ENCODE assay signal across 11 cellular contexts in the genomic region with DNA sequence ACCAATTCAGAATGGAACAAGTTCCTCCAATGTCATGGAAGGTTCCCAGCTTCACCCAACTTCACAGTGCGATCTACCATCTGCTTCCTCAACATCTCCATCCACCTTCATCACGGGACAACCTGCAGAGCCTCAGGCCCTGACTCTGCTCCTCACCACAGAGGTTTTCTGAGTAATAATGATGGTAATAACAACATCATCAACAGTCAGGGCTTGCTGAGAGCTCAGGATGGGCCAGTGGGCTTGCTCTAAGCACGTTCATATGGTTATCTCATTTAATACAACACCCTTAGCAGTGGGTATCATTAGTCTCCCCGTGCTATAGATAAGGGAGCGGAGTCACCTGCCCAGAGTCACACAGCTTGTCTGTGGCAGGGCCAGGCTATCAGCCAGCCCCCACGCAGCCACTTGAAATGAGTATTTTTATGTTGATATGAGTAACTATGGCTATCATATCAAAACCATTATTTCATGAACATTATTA. TPM values are rescaled to one million over a fixed set of nuclear protein-coding genes. Genes with fewer than 3 reads are reported as not detected.
DNase-seq lines count a peak whose midpoint lies in the region; ATAC-seq, FAIRE-seq and TF ChIP-seq lines count a peak whose summit lies in the region.
"Had no signal": no experiment of that assay in that cellular context is flagged by ENCODE, and none has a peak within 500 bp of the region (broad histone marks: within the 10 kb centered on the region; RNA-seq: fewer than 3 reads in every experiment).

No MANE protein-coding gene starts in this region.

- H2BK15ac ChIP-seq in IMR-90 (ENCODE audit: low read depth, low read length): no peak overlapping the region

- no peak overlapping the region for H2AFZ ChIP-seq in IMR-90 (replicated peaks; ENCODE audit: low read length, poor library complexity)
- H2AFZ ChIP-seq in neural progenitor cell (replicated peaks): no peak overlapping the region

- H2AK5ac ChIP-seq in IMR-90 (ENCODE audit: low read depth, low read length): no peak overlapping the region

- intact Hi-C loops in IMR-90 (cut with micrococcal nuclease): no loop called here

- H2BK120ac ChIP-seq in IMR-90 (ENCODE audit: low read depth, low read length): no peak overlapping the region

- no peak overlapping the region for H2BK5ac ChIP-seq in IMR-90 (ENCODE audit: low read depth, low read length, poor library complexity, severe bottlenecking)

- no peak overlapping the region for H3K27ac ChIP-seq in IMR-90 (ENCODE audit: insufficient read depth, low read length)
- no peak overlapping the region for H3K27ac ChIP-seq in neural progenitor cell

- H3K79me2 ChIP-seq in neural progenitor cell (ENCODE audit: low read depth): no peaks in the 10 kb centered on the region

- peak overlapping the region; percentile 97 for H3K27ac Mint-ChIP-seq in neural progenitor cell

- dilution Hi-C loops in IMR-90 (cut with HindIII; ENCODE audit: low sequenced_read_pairs, unreplicated experiment): no loop called here

- no peak for TF ChIP-seq POLR2A in IMR-90 (IDR thresholded peaks at IDR 0.05; ENCODE audit: low read depth, low read length)

- H4K91ac ChIP-seq in IMR-90 (ENCODE audit: insufficient read depth, low read depth, low read length): no peak overlapping the region

- H4K20me1 ChIP-seq in IMR-90 (ENCODE audit: insufficient read depth, low read length) (no peaks in the 10 kb centered on the region), neural progenitor cell (ENCODE audit: low read depth) (no peaks in the 10 kb centered on the region)

- H3K23ac ChIP-seq in IMR-90 (ENCODE audit: low read depth, low read length): no peak overlapping the region

- H4K8ac ChIP-seq in IMR-90 (ENCODE audit: low read depth in 2 of 2, low read length in 2 of 2): no peak overlapping the region

- H3K4me2 ChIP-seq in IMR-90 (ENCODE audit: low read depth, low read length) (no peak overlapping the region), neural progenitor cell (no peak overlapping the region)

- H3K4me1 Mint-ChIP-seq in neural progenitor cell: peaks cover 85% of the 10 kb centered on the region

- H3K9me3 ChIP-seq in IMR-90 (ENCODE audit: control insufficient read depth, insufficient read depth, low read length) (no peaks in the 10 kb centered on the region), neural progenitor cell (ENCODE audit: low read depth) (no peaks in the 10 kb centered on the region)
- H3K9me3 ChIP-seq: Peyer's patch had no signal

- H2BK20ac ChIP-seq in IMR-90 (ENCODE audit: low read depth, low read length): no peak overlapping the region

- H3K79me1 ChIP-seq in IMR-90 (ENCODE audit: low read depth in 1 of 2, low read length in 2 of 2): no peaks in the 10 kb centered on the region

- no peak overlapping the region for H3K56ac ChIP-seq in IMR-90 (ENCODE audit: extremely low read depth, insufficient read depth, low read length)

- POLR2A ChIA-PET in IMR-90 (lab: Charles Lee; ENCODE audit: unreplicated experiment): no interaction called here

- peaks cover 10% of the 10 kb centered on the region; the same call in 1 of the 2 replicates for H3K27me3 ChIP-seq in IMR-90 (ENCODE audit: control insufficient read depth, insufficient read depth, low read length)
- H3K27me3 ChIP-seq in neural progenitor cell: no peaks in the 10 kb centered on the region
- H3K27me3 ChIP-seq: Peyer's patch had no signal

- H3K9ac ChIP-seq in IMR-90 (ENCODE audit: low read depth, low read length) (no peak overlapping the region), neural progenitor cell (no peak overlapping the region)

- H3K4me3 Mint-ChIP-seq in neural progenitor cell: no peak overlapping the region

- no peak overlapping the region for H3K18ac ChIP-seq in IMR-90 (ENCODE audit: low read depth, low read length)

- TF ChIP-seq CTCF in IMR-90 (conservative IDR thresholded peaks at IDR 0.05; ENCODE audit: low read depth, low read length) (no peak), neural progenitor cell (IDR thresholded peaks at IDR 0.05) (no peak)

- no CpG with 5 or more reads among the region's 6 CpGs for WGBS in IMR-90 (ENCODE audit: extremely low coverage in 2 of 2, insufficient read length in 1 of 2), 2 experiments

- peaks cover 2% of the 10 kb centered on the region for H3K36me3 Mint-ChIP-seq in neural progenitor cell

- peak; percentile 49 for DNase-seq in activated CD4-positive, alpha-beta T cell treated with anti-CD3 and anti-CD28 coated beads for 48 hours
- no peak for DNase-seq in activated CD4-positive, alpha-beta T cell treated with anti-CD3 and anti-CD28 coated beads for 1 hour
- no peak for DNase-seq in IMR-90
- no peak for DNase-seq in neural progenitor cell (ENCODE audit: low spot score)
- DNase-seq in frontal cortex (ENCODE audit: low spot score in 2 of 2): no peak
- no peak for DNase-seq in stimulated activated CD8-positive, alpha-beta memory T cell treated with anti-CD3 and anti-CD28 coated beads, Interleukin-4, amount 100 ng/mL, for 48 hours
- DNase-seq in EL: no peak
- DNase-seq: activated CD4-positive, alpha-beta T cell treated with anti-CD3 and anti-CD28 coated beads, Interleukin-2, amount 50 U/mL, for 4 hours had no signal

- in situ Hi-C loops in IMR-90 (cut with MboI; ENCODE audit: low sequenced_read_pairs): loop anchor here (25.0 kb wide), 1 partner anchor 98 kb away; no protein-coding TSS in a partner anchor

- no peak overlapping the region for H3K14ac ChIP-seq in IMR-90 (replicated peaks; ENCODE audit: low read depth, low read length)

- FAIRE-seq in frontal cortex (lab: Jason Lieb, UNC): no peak
- FAIRE-seq: A204.1 had no signal

- CTCF ChIA-PET in IMR-90 (lab: Yijun Ruan, JAX): interaction anchor here (0.6 kb wide), 1 partner anchor 9 kb away, joined by 3 read pairs; no protein-coding TSS in a partner anchor

- no peaks in the 10 kb centered on the region for H3K9me1 ChIP-seq in IMR-90 (ENCODE audit: insufficient read depth, low read length)

- H2AK9ac ChIP-seq in IMR-90 (replicated peaks; ENCODE audit: low read depth, low read length, poor library complexity): peak overlapping the region; percentile 42

- no peak overlapping the region for H3K4ac ChIP-seq in IMR-90 (ENCODE audit: low read depth, low read length)

- H3K4me1 ChIP-seq in IMR-90 (ENCODE audit: control insufficient read depth, insufficient read depth, low read length) (peaks cover 2% of the 10 kb centered on the region; the same call in 1 of the 2 replicates), neural progenitor cell (peaks cover 20% of the 10 kb centered on the region)

- peak; percentile 20 for ATAC-seq in GM21717 (IDR thresholded peaks at IDR 0.05; ENCODE audit: unreplicated experiment)
- ATAC-seq in IMR-90 (ENCODE audit: low read depth): no peak

- no peak for TF ChIP-seq RAD21 in IMR-90 (IDR thresholded peaks at IDR 0.05; ENCODE audit: low read length)

- H3K9me3 Mint-ChIP-seq in neural progenitor cell: no peaks in the 10 kb centered on the region

- H3F3A ChIP-seq in neural progenitor cell (ENCODE audit: low read depth): peaks cover 14% of the 10 kb centered on the region

- peaks cover 7% of the 10 kb centered on the region for H3K27me3 Mint-ChIP-seq in neural progenitor cell (ENCODE audit: insufficient read depth, low read depth)

- H3K36me3 ChIP-seq in IMR-90 (ENCODE audit: control insufficient read depth, insufficient read depth, low read length): no peaks in the 10 kb centered on the region
- H3K36me3 ChIP-seq in neural progenitor cell: no peaks in the 10 kb centered on the region
- H3K36me3 ChIP-seq: Peyer's patch had no signal

- H3K4me3 ChIP-seq in IMR-90 (ENCODE audit: insufficient read depth, low read depth, low read length): no peak overlapping the region
- H3K4me3 ChIP-seq in neural progenitor cell: no peak overlapping the region
- H3K4me3 ChIP-seq: Peyer's patch had no signal

- BruUV-seq in IMR-90 (replicated peaks; lab: Mats Ljungman, UMichigan): no TSS peak

- no peak overlapping the region for H4K5ac ChIP-seq in IMR-90 (ENCODE audit: low read depth, low read length)

TF ChIP-seq in IMR-90, 13 proteins besides CTCF, POLR2A, EP300 and RAD21 (continues in another document):
- TF ChIP-seq BHLHE40 (IDR thresholded peaks at IDR 0.05; ENCODE audit: low read depth, low read length) (no peak), NFE2L2 (IDR thresholded peaks at IDR 0.05; ENCODE audit: low read depth, low read length) (no peak), SMC3 (IDR thresholded peaks at IDR 0.05; ENCODE audit: low read depth, low read length) (no peak), RFX5 (IDR thresholded peaks at IDR 0.05; ENCODE audit: low read depth, low read length) (no peak), MXI1 (IDR thresholded peaks at IDR 0.05; ENCODE audit: borderline replicate concordance, low read depth, low read length) (no peak), MAZ (IDR thresholded peaks at IDR 0.05; ENCODE audit: borderline replicate concordance, low read depth, low read length) (no peak), CEBPB (IDR thresholded peaks at IDR 0.05; ENCODE audit: low read depth, low read length) (no peak), RCOR1 (IDR thresholded peaks at IDR 0.05; ENCODE audit: insufficient replicate concordance, low read length) (no peak), MAFK (IDR thresholded peaks at IDR 0.05; ENCODE audit: low read depth, low read length) (no peak), CHD1 (IDR thresholded peaks at IDR 0.05; ENCODE audit: low read depth, low read length) (no peak)
- TF ChIP-seq, protein P1, sequence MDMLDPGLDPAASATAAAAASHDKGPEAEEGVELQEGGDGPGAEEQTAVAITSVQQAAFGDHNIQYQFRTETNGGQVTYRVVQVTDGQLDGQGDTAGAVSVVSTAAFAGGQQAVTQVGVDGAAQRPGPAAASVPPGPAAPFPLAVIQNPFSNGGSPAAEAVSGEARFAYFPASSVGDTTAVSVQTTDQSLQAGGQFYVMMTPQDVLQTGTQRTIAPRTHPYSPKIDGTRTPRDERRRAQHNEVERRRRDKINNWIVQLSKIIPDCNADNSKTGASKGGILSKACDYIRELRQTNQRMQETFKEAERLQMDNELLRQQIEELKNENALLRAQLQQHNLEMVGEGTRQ (IDR thresholded peaks at IDR 0.05; ENCODE audit: low read depth, low read length): no peak
- TF ChIP-seq, protein P2, sequence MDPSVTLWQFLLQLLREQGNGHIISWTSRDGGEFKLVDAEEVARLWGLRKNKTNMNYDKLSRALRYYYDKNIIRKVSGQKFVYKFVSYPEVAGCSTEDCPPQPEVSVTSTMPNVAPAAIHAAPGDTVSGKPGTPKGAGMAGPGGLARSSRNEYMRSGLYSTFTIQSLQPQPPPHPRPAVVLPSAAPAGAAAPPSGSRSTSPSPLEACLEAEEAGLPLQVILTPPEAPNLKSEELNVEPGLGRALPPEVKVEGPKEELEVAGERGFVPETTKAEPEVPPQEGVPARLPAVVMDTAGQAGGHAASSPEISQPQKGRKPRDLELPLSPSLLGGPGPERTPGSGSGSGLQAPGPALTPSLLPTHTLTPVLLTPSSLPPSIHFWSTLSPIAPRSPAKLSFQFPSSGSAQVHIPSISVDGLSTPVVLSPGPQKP (IDR thresholded peaks at IDR 0.05; ENCODE audit: borderline replicate concordance, low read depth, low read length): no peak

RNA-seq across cellular contexts. Expression of gene PREX1, which starts 38.6 kb away (rescaled TPM):
- total RNA-seq in IMR-90 (2012; rRNA removed) (0.56 and 0.72 TPM in 2 replicates), neural progenitor cell (ENCODE audit: low replicate concordance) (4.5 and 13.4 TPM in 2 replicates), frontal cortex (18.8 TPM)
- polyA plus RNA-seq in IMR-90 (2012; rRNA removed): 0.67 and 0.69 TPM in 2 replicates
- polyA plus RNA-seq in IMR-90 (2012; cell fraction: cytosol; rRNA removed): 0.58 and 0.84 TPM in 2 replicates
- polyA plus RNA-seq in IMR-90 (2012; cell fraction: nucleus; rRNA removed; ENCODE audit: low replicate concordance): 0.75 and 1.5 TPM in 2 replicates
